In the genomic region with DNA sequence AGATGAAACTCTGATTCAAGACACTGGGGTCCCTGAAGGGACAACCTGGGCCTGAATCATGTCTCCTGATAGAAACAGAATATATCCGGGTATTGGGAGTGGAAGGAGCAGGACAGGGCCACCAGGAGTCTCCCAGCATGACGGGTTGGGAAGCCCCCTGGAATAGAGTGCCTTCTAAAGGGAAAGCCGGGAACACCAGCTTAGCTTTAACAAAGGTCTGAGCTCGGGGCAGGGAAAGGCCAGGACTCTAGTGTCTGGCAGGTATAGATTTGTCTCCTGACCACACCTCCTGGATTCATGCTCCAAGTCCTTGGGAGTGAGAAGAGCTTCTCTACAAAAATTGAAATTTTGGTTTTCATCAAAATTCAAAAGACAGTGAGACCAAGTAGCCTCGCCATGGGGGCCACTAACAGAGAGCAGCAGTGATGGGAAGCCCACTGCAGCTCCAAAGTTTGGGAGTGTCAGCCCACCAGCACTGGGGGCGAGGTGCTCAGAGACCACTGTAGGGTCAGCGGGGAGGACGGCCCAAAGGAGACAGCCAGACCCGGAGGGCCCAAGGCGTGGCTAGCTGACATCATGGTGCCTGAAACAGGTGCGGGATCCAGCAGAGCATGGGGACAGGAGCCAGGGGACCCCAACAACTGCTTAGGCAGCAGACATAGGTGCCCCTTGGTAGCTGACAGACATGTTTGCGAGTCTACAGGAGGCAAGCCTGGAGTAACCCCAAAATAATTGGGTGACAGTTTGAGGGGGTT, we compare ENCODE assay signal across 16 cellular contexts.
A peak's percentile ranks its signal among the peaks of the same experiment; 100 is the strongest.
DNase-seq lines count a peak whose midpoint lies in the region; ATAC-seq and TF ChIP-seq lines count a peak whose summit lies in the region.
"Had no signal": no experiment of that assay in that cellular context is flagged by ENCODE, and none has a peak within 500 bp of the region (broad histone marks: within the 10 kb centered on the region; RNA-seq: fewer than 3 reads in every experiment).

No MANE protein-coding gene starts in this region.

- no CpG with 5 or more reads among the region's 12 CpGs for WGBS in neuronal stem cell (ENCODE audit: extremely low coverage in 2 of 2, insufficient read length in 2 of 2, insufficient replicate concordance in 1 of 2), 2 donors

- H3K27me3 ChIP-seq in right atrium auricular region, result no peaks in the 10 kb centered on the region
- H3K27me3 ChIP-seq in neuronal stem cell (ENCODE audit: control insufficient read depth in 3 of 3, insufficient read depth in 3 of 3, low read depth in 1 of 3, low read length in 3 of 3), result peaks cover 0 to 39% (median 0%) of the 10 kb centered on the region in 3 experiments
- H3K27me3 ChIP-seq in upper lobe of right lung, result no peaks in the 10 kb centered on the region

- H3K79me1 ChIP-seq in neuronal stem cell (ENCODE audit: low read depth, low read length), result no peaks in the 10 kb centered on the region

- peaks cover 34% of the 10 kb centered on the region for H3K27me3 Mint-ChIP-seq in chondrocyte (ENCODE audit: low read depth)

- H3K4me3 ChIP-seq in right atrium auricular region (no peak overlapping the region), neuronal stem cell (ENCODE audit: low read length in 2 of 2) (no peak overlapping the region), upper lobe of right lung (no peak overlapping the region)

- no peaks in the 10 kb centered on the region for H3K36me3 Mint-ChIP-seq in chondrocyte (ENCODE audit: low read depth)
- H3K36me3 Mint-ChIP-seq: CD14-positive monocyte had no signal

- H3K9ac ChIP-seq in neuronal stem cell (ENCODE audit: low read depth, low read length, poor library complexity), result no peak overlapping the region

- no peak overlapping the region for H3K27ac Mint-ChIP-seq in chondrocyte (ENCODE audit: unreplicated experiment)
- H3K27ac Mint-ChIP-seq: CD14-positive monocyte had no signal

- H3K4me1 Mint-ChIP-seq in chondrocyte (ENCODE audit: low read depth), result no peaks in the 10 kb centered on the region

- no peak overlapping the region for H4K8ac ChIP-seq in neuronal stem cell (ENCODE audit: low read depth, low read length)

- peak overlapping the region; percentile 48 for H3K18ac ChIP-seq in neuronal stem cell (ENCODE audit: low read length)

- H3K9me3 ChIP-seq in right atrium auricular region (no peaks in the 10 kb centered on the region), neuronal stem cell (replicated peaks in 1 of 2; ENCODE audit: control insufficient read depth in 2 of 2, insufficient read depth in 1 of 2, low read depth in 1 of 2, low read length in 2 of 2) (no peaks in the 10 kb centered on the region), upper lobe of right lung (no peaks in the 10 kb centered on the region)

- H3K4me1 ChIP-seq in right atrium auricular region, result no peaks in the 10 kb centered on the region
- H3K4me1 ChIP-seq in neuronal stem cell (ENCODE audit: control insufficient read depth in 2 of 2, insufficient read depth in 1 of 2, low read depth in 1 of 2, low read length in 2 of 2), result peaks cover 0 to 3% of the 10 kb centered on the region in 2 donors
- H3K4me1 ChIP-seq in upper lobe of right lung, result no peaks in the 10 kb centered on the region

- no peak overlapping the region for H3K4me3 Mint-ChIP-seq in chondrocyte (ENCODE audit: unreplicated experiment)
- H3K4me3 Mint-ChIP-seq: CD14-positive monocyte had no signal

- no peak overlapping the region for H2AFZ ChIP-seq in neuronal stem cell (ENCODE audit: low read length)

- no peak overlapping the region for H2BK5ac ChIP-seq in neuronal stem cell (ENCODE audit: low read length)

- intact Hi-C loops in cardiac septum (cut with DNase I), result no loop called here
- intact Hi-C loops in upper lobe of right lung (cut with DNase I), result no loop called here

- H2BK15ac ChIP-seq in neuronal stem cell (ENCODE audit: low read length), result no peak overlapping the region

- no peaks in the 10 kb centered on the region for H3K9me3 Mint-ChIP-seq in chondrocyte (ENCODE audit: low read depth)

- ATAC-seq in upper lobe of right lung, result no peak

- no peak overlapping the region for H2AK5ac ChIP-seq in neuronal stem cell (ENCODE audit: low read depth, low read length)

- no peak overlapping the region for H3K14ac ChIP-seq in neuronal stem cell (ENCODE audit: low read length)

- DNase-seq in cardiac septum (ENCODE audit: low spot score) (peak; percentile 67), right atrium auricular region (ENCODE audit: low spot score) (no peak), chondrocyte (ENCODE audit: low spot score) (peak; percentile 79), neuronal stem cell (ENCODE audit: low spot score) (no peak), upper lobe of right lung (peak; percentile 40), NCI-H146 (lab: John Stamatoyannopoulos, UW) (no peak), hepatic stellate cell (ENCODE audit: low spot score) (no peak), cortex of kidney (lab: John Stamatoyannopoulos, UW) (no peak)
- DNase-seq: ACHN, AML-193, COR-L47, DMS153, NCI-H1417 treated with DMSO at 0.1 percent for 48 hours, NCI-H2029, NCI-H748 treated with DMSO at 0.1 percent for 48 hours had no signal

- no peaks in the 10 kb centered on the region for H3K36me3 ChIP-seq in right atrium auricular region
- no peaks in the 10 kb centered on the region for H3K36me3 ChIP-seq in neuronal stem cell (replicated peaks in 1 of 2; ENCODE audit: control insufficient read depth in 2 of 2, insufficient read depth in 2 of 2, low read length in 2 of 2)
- H3K36me3 ChIP-seq in upper lobe of right lung, result no peaks in the 10 kb centered on the region

- H3K27ac ChIP-seq in right atrium auricular region (no peak overlapping the region), neuronal stem cell (replicated peaks; ENCODE audit: low read length) (no peak overlapping the region), upper lobe of right lung (no peak overlapping the region)

- no peak overlapping the region for H3K4me2 ChIP-seq in neuronal stem cell (ENCODE audit: insufficient read depth, low read length, poor library complexity, severe bottlenecking)

- H2BK120ac ChIP-seq in neuronal stem cell (ENCODE audit: low read depth, low read length), result no peak overlapping the region

- H2BK12ac ChIP-seq in neuronal stem cell (ENCODE audit: low read length), result no peak overlapping the region

- H4K91ac ChIP-seq in neuronal stem cell (ENCODE audit: low read depth, low read length, poor library complexity), result no peak overlapping the region

- H3K4ac ChIP-seq in neuronal stem cell (ENCODE audit: low read length), result no peak overlapping the region

- H3K23ac ChIP-seq in neuronal stem cell (ENCODE audit: low read depth, low read length, poor library complexity), result no peak overlapping the region

- TF ChIP-seq CTCF in right atrium auricular region (IDR thresholded peaks at IDR 0.05) (no peak), chondrocyte (IDR thresholded peaks at IDR 0.05) (no peak), upper lobe of right lung (IDR thresholded peaks at IDR 0.05) (no peak)

Comparison
In these comparisons a context has a peak if more than half of its experiments do, and no peak if none do; other contexts are left out.
1. DNase-seq: peak in cardiac septum (single experiment), chondrocyte (single experiment) and upper lobe of right lung (single experiment); none in right atrium auricular region (single experiment), neuronal stem cell (single experiment), NCI-H146 (single experiment), hepatic stellate cell (single experiment) and cortex of kidney (single experiment).